26 cellular contexts compared by ENCODE assay signal in genomic region chr17:51359055-51359454, GRCh38.
"Had no signal": no experiment of that assay in that cellular context is flagged by ENCODE, and none has a peak within 500 bp of the region (broad histone marks: within the 10 kb centered on the region; RNA-seq: fewer than 3 reads in every experiment).

No MANE protein-coding gene starts in this region.

- H3K4me1 ChIP-seq: stomach, suprapubic skin, thyroid gland, tibial artery, transverse colon, upper lobe of left lung, upper lobe of right lung, uterus, vagina had no signal

- DNase-seq: stimulated activated CD4-positive, alpha-beta T cell treated with anti-CD3 and anti-CD28 coated beads, Interleukin-2, amount 100 ng/mL, for 48 hours; stimulated activated CD4-positive, alpha-beta T cell treated with anti-CD3 and anti-CD28 coated beads, Interleukin-4, amount 100 ng/mL, for 1 hour; stimulated activated CD4-positive, alpha-beta T cell treated with anti-CD3 and anti-CD28 coated beads, Interleukin-4, amount 100 ng/mL, for 24 hours; stimulated activated CD4-positive, alpha-beta T cell treated with anti-CD3 and anti-CD28 coated beads, Interleukin-4, amount 100 ng/mL, for 4 hours; stimulated activated CD8-positive, alpha-beta memory T cell treated with anti-CD3 and anti-CD28 coated beads, Interleukin-4, amount 100 ng/mL, for 48 hours; stimulated activated naive B cell treated with anti-CD40 and anti-IgM and Interleukin-4, amounts not matched to agents 10 μg/mL and 1 μg/mL and 100 μg/mL, for 72 hours; stimulated activated naive CD4-positive, alpha-beta T cell; stimulated activated naive CD4-positive, alpha-beta T cell treated with Interleukin-2 at 50 U/mL for 16 hours; stimulated activated naive CD8-positive, alpha-beta T cell treated with anti-CD3 and anti-CD28 coated beads, Interleukin-15, amount 100 ng/mL, for 72 hours; stimulated activated naive CD8-positive, alpha-beta T cell treated with anti-CD3 and anti-CD28 coated beads, Interleukin-15, Interleukin-2, amounts not matched to agents 100 U/mL and 50 U/mL, for 24 hours; stomach; substantia nigra; testis; thyroid gland; tibial artery; transverse colon; upper lobe of left lung; upper lobe of right lung; uterus had no signal

- H3K4me3 ChIP-seq: stomach, suprapubic skin, testis, thoracic aorta, thyroid gland, tibial artery, tibial nerve, transverse colon, upper lobe of left lung, upper lobe of right lung, uterus, vagina had no signal

- FAIRE-seq: urothelium cell line had no signal

- H3K27ac ChIP-seq: stomach, suprapubic skin, testis, thoracic aorta, thyroid gland, tibial artery, tibial nerve, transverse colon, upper lobe of left lung, upper lobe of right lung, uterus, vagina had no signal

- H3K27me3 ChIP-seq: testis, thyroid gland, tibial artery, tibial nerve, upper lobe of left lung, upper lobe of right lung, uterus, vagina had no signal

- H3K9me3 ChIP-seq: stomach, suprapubic skin, testis, thoracic aorta, thyroid gland, tibial artery, tibial nerve, transverse colon, upper lobe of left lung, upper lobe of right lung, uterus, vagina had no signal

- H3K36me3 ChIP-seq: stomach, suprapubic skin, thoracic aorta, thyroid gland, tibial artery, tibial nerve, transverse colon, upper lobe of left lung, upper lobe of right lung, uterus, vagina had no signal

- ATAC-seq: stimulated activated effector memory CD8-positive, alpha-beta T cell treated with anti-CD3 and anti-CD28 coated beads, Interleukin-12 subunit alpha, Interleukin-12 subunit beta, amount 100 ng/mL, for 72 hours; stimulated activated memory B cell treated with anti-CD40 and anti-IgM and Interleukin-4, amounts not matched to agents 10 μg/mL and 1 μg/mL and 100 μg/mL, for 72 hours; stimulated activated naive B cell treated with anti-CD40 and anti-IgM and Interleukin-4, amounts not matched to agents 10 μg/mL and 1 μg/mL and 100 μg/mL, for 72 hours; stimulated activated naive CD8-positive, alpha-beta T cell treated with anti-CD3 and anti-CD28 coated beads, Interleukin-15, amount 100 ng/mL, for 72 hours; stimulated activated naive CD8-positive, alpha-beta T cell treated with anti-CD3 and anti-CD28 coated beads, Interleukin-15, Interleukin-2, amounts not matched to agents 100 U/mL and 50 U/mL, for 24 hours; upper lobe of right lung had no signal
